In genomic region chr16:2897110-2897509, GRCh38 we compare ENCODE assay signal across 1 cellular context.
TF ChIP-seq lines count a peak whose summit lies in the region.

No MANE protein-coding gene starts in this region.

TF ChIP-seq in HepG2, 621 proteins besides CTCF, POLR2A, EP300 and RAD21:
- TF ChIP-seq THYN1 (CRISPR knock-in tag; IDR thresholded peaks at IDR 0.05; ENCODE audit: borderline replicate concordance, low read depth) (no peak), ATAD3A (CRISPR knock-in tag; IDR thresholded peaks at IDR 0.05) (no peak), PHF20 (CRISPR knock-in tag; IDR thresholded peaks at IDR 0.05) (no peak), CHD2 (IDR thresholded peaks at IDR 0.05; ENCODE audit: low read depth, low read length) (no peak), CHD4 (IDR thresholded peaks at IDR 0.05; ENCODE audit: borderline replicate concordance, low read length) (no peak), ZNF547 (CRISPR knock-in tag; IDR thresholded peaks at IDR 0.05) (no peak), KDM2A (CRISPR knock-in tag; IDR thresholded peaks at IDR 0.05; ENCODE audit: borderline replicate concordance, low read depth) (no peak)
